8 cellular contexts compared by ENCODE assay signal in the genomic region with DNA sequence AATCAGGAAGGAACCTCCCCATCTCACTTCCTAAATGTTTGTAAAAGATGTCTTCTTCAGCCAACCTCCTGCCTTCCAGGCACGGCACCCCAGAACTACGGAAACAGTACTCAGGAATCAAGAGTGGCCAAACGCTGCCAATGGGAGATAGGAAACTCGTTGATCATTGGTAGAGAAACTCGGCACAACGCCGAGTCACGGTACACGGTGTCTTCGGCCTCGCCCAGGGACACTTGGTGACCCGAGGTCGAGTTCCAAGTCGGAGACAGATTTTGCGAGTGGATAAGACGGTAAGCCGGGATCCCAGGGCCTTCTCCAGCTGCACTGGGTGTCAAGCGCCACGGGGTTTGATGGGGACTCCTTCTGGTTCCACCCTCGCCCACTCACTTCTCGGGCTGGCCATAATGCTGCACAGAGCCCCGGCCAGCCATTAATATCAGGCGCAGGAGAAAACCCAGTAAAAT. TPM values are rescaled to one million over a fixed set of nuclear protein-coding genes. Genes with fewer than 3 reads are reported as not detected.
DNase-seq lines count a peak whose midpoint lies in the region; ATAC-seq, FAIRE-seq and TF ChIP-seq lines count a peak whose summit lies in the region.

No MANE protein-coding gene starts in this region.

- H3K9me1 ChIP-seq in keratinocyte (ENCODE audit: control insufficient read depth, extremely low read depth, insufficient read depth, low read length): no peaks in the 10 kb centered on the region

- H3K79me2 ChIP-seq in keratinocyte (ENCODE audit: control insufficient read depth, insufficient read depth, low read length): peaks cover 42% of the 10 kb centered on the region

- H3K36me3 ChIP-seq in Peyer's patch: no peaks in the 10 kb centered on the region
- no peaks in the 10 kb centered on the region for H3K36me3 ChIP-seq in keratinocyte (ENCODE audit: control insufficient read depth in 2 of 2, extremely low read depth in 1 of 2, insufficient read depth in 2 of 2, low read length in 2 of 2)
- H3K36me3 ChIP-seq in small intestine (ENCODE audit: control insufficient read depth in 2 of 2, insufficient read depth in 2 of 2, low read length in 2 of 2): no peaks in the 10 kb centered on the region

- peak overlapping the region; percentile 85 for H3K9ac ChIP-seq in keratinocyte (ENCODE audit: control insufficient read depth, extremely low read depth, insufficient read depth, low read length)

- TF ChIP-seq CTCF in Peyer's patch (IDR thresholded peaks at IDR 0.05) (no peak), keratinocyte (optimal IDR thresholded peaks at IDR 0.05 in 1 of 3, IDR thresholded peaks at IDR 0.05 in 1 of 3, conservative IDR thresholded peaks at IDR 0.05 in 1 of 3; ENCODE audit: extremely low read depth in 1 of 3, insufficient read depth in 2 of 3, low read length in 3 of 3) (no peak)

- peak; percentile 32 for ATAC-seq in GM21390 (IDR thresholded peaks at IDR 0.05; ENCODE audit: unreplicated experiment)

- WGBS in small intestine, 3 donors: 0% methylated on average over 23 of the region's 23 CpGs

- H3K27me3 ChIP-seq in Peyer's patch (no peaks in the 10 kb centered on the region), keratinocyte (ENCODE audit: control insufficient read depth, extremely low read depth, insufficient read depth, low read length) (no peaks in the 10 kb centered on the region), small intestine (ENCODE audit: control insufficient read depth in 2 of 2, insufficient read depth in 2 of 2, low read length in 2 of 2) (no peaks in the 10 kb centered on the region)

- H3K4me3 ChIP-seq in Peyer's patch (peak overlapping the region; percentile 64 to 83 (median 78)), keratinocyte (ENCODE audit: control insufficient read depth in 2 of 3, extremely low read depth in 1 of 3, insufficient read depth in 2 of 3, low read depth in 1 of 3, low read length in 3 of 3) (peak overlapping the region; percentile 64 to 89 (median 76)), small intestine (ENCODE audit: low read depth in 1 of 2, low read length in 2 of 2) (peak overlapping the region; percentile 52 to 67)

- H3K9me3 ChIP-seq in Peyer's patch: no peaks in the 10 kb centered on the region
- no peaks in the 10 kb centered on the region for H3K9me3 ChIP-seq in keratinocyte (ENCODE audit: control insufficient read depth, low read depth, low read length)
- no peaks in the 10 kb centered on the region for H3K9me3 ChIP-seq in small intestine (ENCODE audit: control insufficient read depth, low read depth)

- dilution Hi-C loops in keratinocyte (cut with MboI; ENCODE audit: extremely low pct_ligation_motif_present, low sequenced_read_pairs): no loop called here

- peak; percentile 90 to 91 for TF ChIP-seq POLR2A in Peyer's patch (IDR thresholded peaks at IDR 0.05)

- peak overlapping the region; percentile 85 for H3K4me2 ChIP-seq in keratinocyte (ENCODE audit: control insufficient read depth, extremely low read depth, insufficient read depth, low read depth, low read length)

- peak overlapping the region; percentile 66 to 97 (median 83) for H3K27ac ChIP-seq in Peyer's patch
- peak overlapping the region; percentile 79 for H3K27ac ChIP-seq in keratinocyte (ENCODE audit: control insufficient read depth, insufficient read depth, low read length)
- H3K27ac ChIP-seq in small intestine (ENCODE audit: low read depth in 1 of 2, low read length in 1 of 2): peak overlapping the region; percentile 93 to 94

- DNase-seq in ELR (ENCODE audit: low read depth) (peak; percentile 84), HK-2 (ENCODE audit: unreplicated experiment) (peak; percentile 48), Peyer's patch (peak; percentile 34 to 89 (median 88)), keratinocyte (ENCODE audit: low read depth, low spot score) (no peak), small intestine (peak; percentile 97), NCI-H1436 treated with DMSO at 0.1 percent for 48 hours (lab: John Stamatoyannopoulos, UW) (no peak)
- peak; percentile 42 for DNase-seq in central memory CD4-positive, alpha-beta T cell

- H3K4me1 ChIP-seq in Peyer's patch (peaks cover 0 to 17% (median 0%) of the 10 kb centered on the region in 4 donors), keratinocyte (ENCODE audit: control insufficient read depth, extremely low read depth, insufficient read depth, low read length) (peaks cover 13% of the 10 kb centered on the region), small intestine (ENCODE audit: control insufficient read depth in 2 of 2, insufficient read depth in 1 of 2, low read depth in 1 of 2, low read length in 1 of 2) (no peaks in the 10 kb centered on the region)

- H4K20me1 ChIP-seq in keratinocyte (ENCODE audit: control insufficient read depth, extremely low read depth, insufficient read depth, low read length): no peaks in the 10 kb centered on the region

- peak overlapping the region; percentile 99 for H2AFZ ChIP-seq in keratinocyte (ENCODE audit: control insufficient read depth, low read length)

- FAIRE-seq in keratinocyte (lab: Jason Lieb, UNC): peak; percentile 94
- FAIRE-seq in small intestine (lab: Jason Lieb, UNC): no peak

RNA-seq across cellular contexts. Expression of a gene that starts 0.3 kb away (rescaled TPM):
- total RNA-seq in Peyer's patch: 1 to 10 TPM; 4.1 to 8.2 (median 5.6) TPM
- 0.68 to 1.2 TPM (median 1.0 TPM) in 3 replicates for polyA plus RNA-seq in keratinocyte
- 0.41 TPM for polyA plus RNA-seq in keratinocyte (2011; ENCODE audit: low read depth)
- 0.35 and 0.85 TPM in 2 replicates for polyA plus RNA-seq in keratinocyte (2011; cell fraction: cytosol; rRNA removed)
- 1.3 TPM in 2 replicates for polyA plus RNA-seq in keratinocyte (2011; cell fraction: nucleus; rRNA removed)
- polyA plus RNA-seq in keratinocyte (2012; ENCODE audit: low replicate concordance): 0.25 and 0.62 TPM in 2 replicates
- 0.43 to 4.8 TPM (median 3.4 TPM) in 3 replicates for polyA minus RNA-seq in keratinocyte
- 1.7 TPM for polyA minus RNA-seq in keratinocyte (2011; cell fraction: cytosol; rRNA and poly(A)+ RNA removed)
- 4.7 and 11.9 TPM in 2 replicates for polyA minus RNA-seq in keratinocyte (2011; cell fraction: nucleus; rRNA and poly(A)+ RNA removed)
- under 1 TPM; 0.51 to 0.67 (median 0.54) TPM for polyA plus RNA-seq in small intestine

RNA-seq across cellular contexts. Expression of a gene that starts 0.4 kb away (rescaled TPM):
- 10 to 100 TPM; 17.8 to 27.9 (median 24.6) TPM for total RNA-seq in Peyer's patch
- polyA plus RNA-seq in keratinocyte (2.9 to 7.0 TPM (median 3.5 TPM) in 3 replicates), small intestine (1 to 10 TPM; 3.3 to 6.9 (median 4.1) TPM)
- 8.1 TPM for polyA plus RNA-seq in keratinocyte (2011; ENCODE audit: low read depth)
- 1.5 and 3.1 TPM in 2 replicates for polyA plus RNA-seq in keratinocyte (2011; cell fraction: cytosol; rRNA removed)
- polyA plus RNA-seq in keratinocyte (2011; cell fraction: nucleus; rRNA removed): 5.1 and 5.6 TPM in 2 replicates
- polyA plus RNA-seq in keratinocyte (2012; ENCODE audit: low replicate concordance): 0.93 and 3.2 TPM in 2 replicates
- polyA minus RNA-seq in keratinocyte: 1.7 to 6.6 TPM (median 2.1 TPM) in 3 replicates
- 10.0 TPM for polyA minus RNA-seq in keratinocyte (2011; cell fraction: cytosol; rRNA and poly(A)+ RNA removed)
- polyA minus RNA-seq in keratinocyte (2011; cell fraction: nucleus; rRNA and poly(A)+ RNA removed): 5.0 and 6.7 TPM in 2 replicates

Comparison
In these comparisons a context has a peak if more than half of its experiments do, and no peak if none do; other contexts are left out.
1. DNase-seq: peak in ELR (single experiment), HK-2 (single experiment), Peyer's patch (3 of 3), central memory CD4-positive, alpha-beta T cell (single experiment) and small intestine (single experiment); none in keratinocyte (single experiment) and NCI-H1436 treated with DMSO at 0.1 percent for 48 hours (single experiment).
2. Peak in every context shown above with its lines, with median percentiles within 50 percentile points of each other: H3K27ac ChIP-seq and H3K4me3 ChIP-seq.